ENCODE assay signal across 10 cellular contexts in genomic region chr20:37282558-37282957, GRCh38. TPM values are rescaled to one million over a fixed set of nuclear protein-coding genes. Genes with fewer than 3 reads are reported as not detected.
A peak's percentile ranks its signal among the peaks of the same experiment; 100 is the strongest.
DNase-seq lines count a peak whose midpoint lies in the region; ATAC-seq, FAIRE-seq and TF ChIP-seq lines count a peak whose summit lies in the region.
"Had no signal": no experiment of that assay in that cellular context is flagged by ENCODE, and none has a peak within 500 bp of the region (broad histone marks: within the 10 kb centered on the region; RNA-seq: fewer than 3 reads in every experiment).

No MANE protein-coding gene starts in this region.

- no peak overlapping the region for H3K27ac ChIP-seq in left ventricle myocardium inferior (replicated peaks)

- intact Hi-C loops in left ventricle myocardium inferior (cut with micrococcal nuclease) (no loop called here), Right ventricle myocardium inferior (cut with DNase I) (no loop called here)

- H3K4me3 ChIP-seq in left ventricle myocardium inferior, result no peak overlapping the region
- H3K4me3 ChIP-seq: lung had no signal

- no peak for DNase-seq in left ventricle myocardium inferior
- DNase-seq in Right ventricle myocardium inferior (ENCODE audit: missing footprints), result no peak
- peak; percentile 65 for DNase-seq in astrocyte of the hippocampus (ENCODE audit: low read depth, low spot score)
- peak; percentile 75 for DNase-seq in left kidney (ENCODE audit: low read depth, low spot score)
- no peak for DNase-seq in GM19240 (ENCODE audit: insufficient read length, low spot score)
- DNase-seq in frontal cortex (ENCODE audit: low spot score in 2 of 2), result no peak
- DNase-seq: activated naive CD8-positive, alpha-beta T cell treated with anti-CD3 and anti-CD28 coated beads, Interleukin-2, amount 10 ng/mL, durations not matched to agents 7 days and 5 days had no signal

- H3K36me3 ChIP-seq in left ventricle myocardium inferior, result no peaks in the 10 kb centered on the region

- H3K27me3 ChIP-seq in left ventricle myocardium inferior (ENCODE audit: low read depth), result peaks cover 33% of the 10 kb centered on the region

- H3K9me3 ChIP-seq in left ventricle myocardium inferior (replicated peaks), result no peaks in the 10 kb centered on the region

- peak; percentile 37 for TF ChIP-seq CTCF in left ventricle myocardium inferior (IDR thresholded peaks at IDR 0.05; ENCODE audit: borderline replicate concordance)

- H3K4me1 ChIP-seq in left ventricle myocardium inferior, result no peaks in the 10 kb centered on the region

- ATAC-seq in Right ventricle myocardium inferior, result no peak
- ATAC-seq in HG02571 (IDR thresholded peaks at IDR 0.05; ENCODE audit: unreplicated experiment), result no peak
- no peak for ATAC-seq in HG02798 (IDR thresholded peaks at IDR 0.05; ENCODE audit: poor library complexity, unreplicated experiment)

- no peak for FAIRE-seq in frontal cortex (lab: Jason Lieb, UNC)

RNA-seq across cellular contexts. Expression of gene MANBAL, which starts 6.9 kb away (rescaled TPM):
- total RNA-seq in left ventricle myocardium inferior (19.2 TPM), Right ventricle myocardium inferior (20.7 TPM), frontal cortex (14.7 TPM)

RNA-seq across cellular contexts. Expression of gene GHRH, which starts 20.9 kb away (rescaled TPM):
- total RNA-seq in left ventricle myocardium inferior, result 0.93 TPM
- total RNA-seq in Right ventricle myocardium inferior, result not detected
- not detected for total RNA-seq in frontal cortex
- total RNA-seq: activated naive CD8-positive, alpha-beta T cell treated with anti-CD3 and anti-CD28 coated beads, Interleukin-2, amount 10 ng/mL, durations not matched to agents 7 days and 5 days; lung had no signal

Comparison
In these comparisons a context has a peak if more than half of its experiments do, and no peak if none do; other contexts are left out.
1. DNase-seq: peak in astrocyte of the hippocampus (single experiment) and left kidney (single experiment); none in left ventricle myocardium inferior (single experiment), Right ventricle myocardium inferior (single experiment), GM19240 (single experiment) and frontal cortex (0 of 2).